Comparison of ENCODE assay signal across 8 cellular contexts in genomic region chr3:32105291-32106131, GRCh38. TPM values are rescaled to one million over a fixed set of nuclear protein-coding genes. Genes with fewer than 3 reads are reported as not detected.
DNase-seq lines count a peak whose midpoint lies in the region; ATAC-seq and TF ChIP-seq lines count a peak whose summit lies in the region.

No MANE protein-coding gene starts in this region.

- peaks cover under 1% of the 10 kb centered on the region for H3K79me2 ChIP-seq in parathyroid adenoma

- H3K4me2 ChIP-seq in parathyroid adenoma (ENCODE audit: low read length) = no peak overlapping the region

- H3K27me3 Mint-ChIP-seq in endothelial cell (ENCODE audit: unreplicated experiment) = peaks cover 8% of the 10 kb centered on the region

- peaks cover 15% of the 10 kb centered on the region for H3K36me3 Mint-ChIP-seq in endothelial cell (ENCODE audit: low read depth, unreplicated experiment)

- H3K4me3 ChIP-seq in Panc1 (ENCODE audit: low read depth in 2 of 2, low read length in 2 of 2) = peak overlapping the region; percentile 19 to 65; a peak in 3 of 4 replicates
- no peak overlapping the region for H3K4me3 ChIP-seq in parathyroid adenoma (ENCODE audit: low read depth, low read length)

- peak overlapping the region; percentile 90 for H3K4me3 Mint-ChIP-seq in endothelial cell (ENCODE audit: unreplicated experiment)

- H3K9me3 ChIP-seq in Panc1 (ENCODE audit: control insufficient read depth, insufficient read depth, low read depth, low read length) = no peaks in the 10 kb centered on the region
- no peaks in the 10 kb centered on the region for H3K9me3 ChIP-seq in parathyroid adenoma (ENCODE audit: control insufficient read depth, low read length)

- intact Hi-C loops in Panc1 (cut with micrococcal nuclease; ENCODE audit: unreplicated experiment) = no loop called here

- H2AFZ ChIP-seq in parathyroid adenoma = peak overlapping the region; percentile 94

- no peak for ATAC-seq in Panc1
- no peak for ATAC-seq in HG02759 (IDR thresholded peaks at IDR 0.05; ENCODE audit: unreplicated experiment)

- peaks cover 8% of the 10 kb centered on the region for H3K4me1 Mint-ChIP-seq in endothelial cell (ENCODE audit: unreplicated experiment)

- H3K27ac Mint-ChIP-seq in endothelial cell (ENCODE audit: unreplicated experiment) = no peak overlapping the region

- in situ Hi-C loops in Panc1 (cut with HindIII; ENCODE audit: low pct_unique_long_range_greater_than_20kb, low sequenced_read_pairs) = no loop called here

- CTCF ChIA-PET in Panc1 (lab: Charles Lee) = no interaction called here

- H3K4me1 ChIP-seq in Panc1 (ENCODE audit: control insufficient read depth, insufficient read depth, low read length) (peaks cover 5% of the 10 kb centered on the region; the same call in 1 of the 2 replicates), parathyroid adenoma (peaks cover 28% of the 10 kb centered on the region)

- H3K27ac ChIP-seq in Panc1 (ENCODE audit: low read length) (peak overlapping the region; percentile 75), parathyroid adenoma (peak overlapping the region; percentile 66)

- H3K36me3 ChIP-seq in Panc1 (ENCODE audit: control insufficient read depth, insufficient read depth, low read length) = no peaks in the 10 kb centered on the region
- no peaks in the 10 kb centered on the region for H3K36me3 ChIP-seq in parathyroid adenoma (ENCODE audit: control insufficient read depth, insufficient read depth, low read length)

- DNase-seq in ELR (ENCODE audit: low read depth) = peak; percentile 3
- DNase-seq in Panc1 (ENCODE audit: low read depth, low spot score) = no peak
- DNase-seq in endothelial cell (ENCODE audit: low spot score) = no peak
- no peak for DNase-seq in ureter (ENCODE audit: low spot score)
- no peak for DNase-seq in DMS 273 (lab: John Stamatoyannopoulos, UW; ENCODE audit: unreplicated experiment)
- no peak for DNase-seq in stimulated activated CD4-positive, alpha-beta T cell treated with anti-CD3 and anti-CD28 coated beads, Interleukin-2, amount 100 ng/mL, for 24 hours

- TF ChIP-seq CTCF in Panc1 (IDR thresholded peaks at IDR 0.05) = no peak
- TF ChIP-seq CTCF in endothelial cell (IDR thresholded peaks at IDR 0.05; ENCODE audit: unreplicated experiment) = no peak
- TF ChIP-seq CTCF in parathyroid adenoma (IDR thresholded peaks at IDR 0.05) = no peak

- H3K27me3 ChIP-seq in Panc1 (ENCODE audit: control insufficient read depth, insufficient read depth, low read length) (no peaks in the 10 kb centered on the region), parathyroid adenoma (ENCODE audit: control insufficient read depth, insufficient read depth, low read length) (no peaks in the 10 kb centered on the region)

- no peaks in the 10 kb centered on the region for H3K9me3 Mint-ChIP-seq in endothelial cell (ENCODE audit: unreplicated experiment)

- no TSS peak for BruUV-seq in Panc1 (replicated peaks; lab: Mats Ljungman, UMichigan)

- POLR2A ChIA-PET in Panc1 (lab: Charles Lee) = no interaction called here

- H3K9ac ChIP-seq in parathyroid adenoma = no peak overlapping the region

RNA-seq across cellular contexts. Expression of gene GPD1L, which starts 0.9 kb away (rescaled TPM):
- total RNA-seq in Panc1 (2021; ENCODE audit: unreplicated experiment) = 10.5 TPM
- 9.8 TPM for polyA plus RNA-seq in Panc1 (2012; ENCODE audit: insufficient read length)
- total RNA-seq in endothelial cell (ENCODE audit: unreplicated experiment) = 2.5 TPM
- total RNA-seq in ureter = 60.8 TPM
